8 cellular contexts compared by ENCODE assay signal in genomic region chr9:20622330-20623020, GRCh38. TPM values are rescaled to one million over a fixed set of nuclear protein-coding genes. Genes with fewer than 3 reads are reported as not detected.
DNase-seq lines count a peak whose midpoint lies in the region; ATAC-seq and TF ChIP-seq lines count a peak whose summit lies in the region.

Gene MLLT3, minus strand, starts transcription at chr9:20622499.

- H3K9ac ChIP-seq in BLaER1 treated with 17β-estradiol and CSF1 and Interleukin-3, amounts not matched to agents 10 nM and 100 nM, result peak within 1 kb of the TSS; percentile 51 to 77 (median 70)

- intact Hi-C loops in lower lobe of right lung (cut with DNase I), result no loop called here

- peaks cover 9 to 45% (median 31%) of the 10 kb centered on the region in 10 experiments for H3K4me1 ChIP-seq in BLaER1 treated with 17β-estradiol and CSF1 and Interleukin-3, amounts not matched to agents 10 nM and 100 nM
- peaks cover 37% of the 10 kb centered on the region for H3K4me1 ChIP-seq in lower lobe of right lung

- H3K27me3 ChIP-seq in BLaER1 treated with 17β-estradiol and CSF1 and Interleukin-3, amounts not matched to agents 10 nM and 100 nM, result peaks cover 58 to 72% (median 68%) of the 10 kb centered on the region in 11 experiments
- H3K27me3 ChIP-seq in lower lobe of right lung (ENCODE audit: low read depth), result no peaks in the 10 kb centered on the region

- no peak for TF ChIP-seq CTCF in lower lobe of right lung (IDR thresholded peaks at IDR 0.05)

- no peaks in the 10 kb centered on the region for H3K36me3 ChIP-seq in BLaER1 treated with 17β-estradiol and CSF1 and Interleukin-3, amounts not matched to agents 10 nM and 100 nM
- no peaks in the 10 kb centered on the region for H3K36me3 ChIP-seq in lower lobe of right lung

- peak within 1 kb of the TSS; percentile 64 to 89 (median 74) for H3K4me3 ChIP-seq in BLaER1 treated with 17β-estradiol and CSF1 and Interleukin-3, amounts not matched to agents 10 nM and 100 nM
- peak within 1 kb of the TSS; percentile 86 for H3K4me3 ChIP-seq in lower lobe of right lung

- H3K4me1 Mint-ChIP-seq in activated CD4-positive, alpha-beta memory T cell treated with anti-CD3 and anti-CD28 coated beads, Interleukin-2, amount 10 ng/mL, durations not matched to agents 7 days and 5 days, result peaks cover 37% of the 10 kb centered on the region

- H3K27me3 Mint-ChIP-seq in activated CD4-positive, alpha-beta memory T cell treated with anti-CD3 and anti-CD28 coated beads, Interleukin-2, amount 10 ng/mL, durations not matched to agents 7 days and 5 days, result no peaks in the 10 kb centered on the region

- DNase-seq in NCI-H526 treated with DMSO at 0.1 percent for 48 hours (lab: John Stamatoyannopoulos, UW), result peak; percentile 96
- DNase-seq in activated CD4-positive, alpha-beta memory T cell treated with anti-CD3 and anti-CD28 coated beads, Interleukin-2, amount 10 ng/mL, durations not matched to agents 7 days and 5 days, result peak; percentile 97
- DNase-seq in ecto neural progenitor cell (ENCODE audit: low spot score), result peak; percentile 96
- DNase-seq in lower lobe of right lung, result peak; percentile 97
- peak; percentile 91 to 95 (median 93) for DNase-seq in stimulated activated CD4-positive, alpha-beta T cell treated with anti-CD3 and anti-CD28 coated beads, TNF-alpha, amount 100 ng/mL, for 1 hour (ENCODE audit: low read depth in 3 of 3, low spot score in 1 of 3)

- CTCF ChIA-PET in activated CD4-positive, alpha-beta memory T cell treated with anti-CD3 and anti-CD28 coated beads, Interleukin-2, amount 10 ng/mL, durations not matched to agents 7 days and 5 days (lab: Charles Lee), result interaction anchor here (0.6 to 2.8 kb wide), 21 partner anchors 9 to 738 kb away, joined by 3 to 19 read pairs (median 5); partner anchors contain the start of gene FOCAD

- peak within 1 kb of the TSS in 2 of 11 experiments; percentile 25 to 51; a peak in 2 of 22 replicates for H3K27ac ChIP-seq in BLaER1 treated with 17β-estradiol and CSF1 and Interleukin-3, amounts not matched to agents 10 nM and 100 nM
- peak within 1 kb of the TSS; percentile 81 for H3K27ac ChIP-seq in lower lobe of right lung

- H3K4me3 Mint-ChIP-seq in activated CD4-positive, alpha-beta memory T cell treated with anti-CD3 and anti-CD28 coated beads, Interleukin-2, amount 10 ng/mL, durations not matched to agents 7 days and 5 days, result peak within 1 kb of the TSS; percentile 91

- ATAC-seq in GM19328 (IDR thresholded peaks at IDR 0.05; ENCODE audit: unreplicated experiment) (peak; percentile 76), HG03469 (IDR thresholded peaks at IDR 0.05; ENCODE audit: unreplicated experiment) (peak; percentile 64), lower lobe of right lung (peak; percentile 96 to 97)

- POLR2A ChIA-PET in activated CD4-positive, alpha-beta memory T cell treated with anti-CD3 and anti-CD28 coated beads, Interleukin-2, amount 10 ng/mL, durations not matched to agents 7 days and 5 days (lab: Charles Lee), result interaction anchor here (0.5 to 4.2 kb wide), 38 partner anchors 12 to 957 kb away, joined by 3 to 92 read pairs (median 5); partner anchors contain the start of genes FOCAD and HACD4

- H3K36me3 Mint-ChIP-seq in activated CD4-positive, alpha-beta memory T cell treated with anti-CD3 and anti-CD28 coated beads, Interleukin-2, amount 10 ng/mL, durations not matched to agents 7 days and 5 days (ENCODE audit: low read depth), result peaks cover 28% of the 10 kb centered on the region

- H3K4me2 ChIP-seq in BLaER1 treated with 17β-estradiol and CSF1 and Interleukin-3, amounts not matched to agents 10 nM and 100 nM, result peak within 1 kb of the TSS; percentile 93 to 100 (median 99)

- H3K27ac Mint-ChIP-seq in activated CD4-positive, alpha-beta memory T cell treated with anti-CD3 and anti-CD28 coated beads, Interleukin-2, amount 10 ng/mL, durations not matched to agents 7 days and 5 days, result peak within 1 kb of the TSS; percentile 92

- H3K9me3 ChIP-seq in BLaER1 treated with 17β-estradiol and CSF1 and Interleukin-3, amounts not matched to agents 10 nM and 100 nM (replicated peaks in 1 of 11), result 0 out of 22 replicates have a peak, but pooled peaks cover 0 to 8% (median 0%) of the 10 kb centered on the region in 11 experiments
- H3K9me3 ChIP-seq in lower lobe of right lung, result no peaks in the 10 kb centered on the region

- H3K9me3 Mint-ChIP-seq in activated CD4-positive, alpha-beta memory T cell treated with anti-CD3 and anti-CD28 coated beads, Interleukin-2, amount 10 ng/mL, durations not matched to agents 7 days and 5 days, result no peaks in the 10 kb centered on the region

- H4K20me1 ChIP-seq in BLaER1 treated with 17β-estradiol and CSF1 and Interleukin-3, amounts not matched to agents 10 nM and 100 nM, result peaks cover 0 to 34% (median 6%) of the 10 kb centered on the region in 11 experiments; a peak in 8 of 22 replicates

RNA-seq across cellular contexts. Expression of gene MLLT3, which starts in this region (rescaled TPM):
- 10 to 100 TPM; 53.4 to 57.5 TPM for total RNA-seq in activated CD4-positive, alpha-beta memory T cell treated with anti-CD3 and anti-CD28 coated beads, Interleukin-2, amount 10 ng/mL, durations not matched to agents 7 days and 5 days
- total RNA-seq in lower lobe of right lung, result 18.0 TPM
